24 cellular contexts compared by ENCODE assay signal in the genomic region with DNA sequence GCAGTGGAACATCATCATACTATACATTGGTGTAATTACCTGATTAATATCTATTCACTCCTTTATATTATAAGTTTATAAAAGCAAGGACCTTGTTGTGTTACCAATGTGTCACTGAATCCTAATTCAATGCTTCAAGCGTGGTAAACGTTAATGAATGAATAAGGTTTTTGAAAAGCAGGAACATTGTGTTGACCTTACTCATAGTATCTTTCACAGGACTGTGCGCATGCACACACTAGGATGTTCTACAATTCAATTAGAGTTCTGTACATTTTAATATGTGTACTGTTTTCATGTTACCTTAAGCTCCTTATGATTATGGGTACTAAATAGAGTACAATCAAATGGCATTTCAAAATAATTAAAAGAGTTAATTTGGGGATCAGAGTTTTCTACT.
DNase-seq lines count a peak whose midpoint lies in the region; ATAC-seq and TF ChIP-seq lines count a peak whose summit lies in the region.
"Had no signal": no experiment of that assay in that cellular context is flagged by ENCODE, and none has a peak within 500 bp of the region (broad histone marks: within the 10 kb centered on the region; RNA-seq: fewer than 3 reads in every experiment).

No MANE protein-coding gene starts in this region.

- BruUV-seq in mammary epithelial cell (replicated peaks; lab: Mats Ljungman, UMichigan), result no TSS peak
- BruUV-seq in MCF 10A (replicated peaks; lab: Mats Ljungman, UMichigan), result no TSS peak

- H2AFZ ChIP-seq in mammary epithelial cell (ENCODE audit: low read depth, low read length), result no peak overlapping the region
- H2AFZ ChIP-seq: GM23338 had no signal

- 94% methylated on average over 3 of the region's 3 CpGs for WGBS in mammary epithelial cell (ENCODE audit: low coverage, missing lambda C conversion rate)

- H3K9me3 ChIP-seq in mammary epithelial cell (replicated peaks; ENCODE audit: insufficient read depth, low read length), result no peaks in the 10 kb centered on the region
- H3K9me3 ChIP-seq: BE2C; BLaER1 treated with 17β-estradiol and CSF1 and Interleukin-3, amounts not matched to agents 10 nM and 100 nM had no signal

- H3K27me3 ChIP-seq in mammary epithelial cell (ENCODE audit: insufficient read depth, low read length), result no peaks in the 10 kb centered on the region
- no peaks in the 10 kb centered on the region for H3K27me3 ChIP-seq in foreskin keratinocyte
- H3K27me3 ChIP-seq: BE2C; BLaER1 treated with 17β-estradiol and CSF1 and Interleukin-3, amounts not matched to agents 10 nM and 100 nM had no signal

- H3K4me2 ChIP-seq in mammary epithelial cell (ENCODE audit: insufficient read depth, low read depth, low read length), result no peak overlapping the region
- H3K4me2 ChIP-seq: BLaER1 treated with 17β-estradiol and CSF1 and Interleukin-3, amounts not matched to agents 10 nM and 100 nM; GM23338 had no signal

- peaks cover 8% of the 10 kb centered on the region for H3K9me3 Mint-ChIP-seq in MCF 10A (ENCODE audit: unreplicated experiment)
- peaks cover under 1 to 12% of the 10 kb centered on the region in 2 donors for H3K9me3 Mint-ChIP-seq in effector memory CD8-positive, alpha-beta T cell
- H3K9me3 Mint-ChIP-seq: GM23338, H9 had no signal

- no peaks in the 10 kb centered on the region for H3K27me3 Mint-ChIP-seq in MCF 10A (ENCODE audit: insufficient read depth, unreplicated experiment)
- no peaks in the 10 kb centered on the region for H3K27me3 Mint-ChIP-seq in effector memory CD8-positive, alpha-beta T cell
- H3K27me3 Mint-ChIP-seq: CD4-positive, alpha-beta T cell; CD8-positive, alpha-beta memory T cell had no signal

- in situ Hi-C loops in mammary epithelial cell (cut with MboI; ENCODE audit: low sequenced_read_pairs in 2 of 2), result no loop called here

- no peaks in the 10 kb centered on the region for H4K20me1 ChIP-seq in mammary epithelial cell (ENCODE audit: insufficient read depth, low read length)
- H4K20me1 ChIP-seq: BLaER1 treated with 17β-estradiol and CSF1 and Interleukin-3, amounts not matched to agents 10 nM and 100 nM had no signal

- H3K4me1 Mint-ChIP-seq in MCF 10A (ENCODE audit: insufficient read depth, unreplicated experiment), result peaks cover 6% of the 10 kb centered on the region
- no peaks in the 10 kb centered on the region for H3K4me1 Mint-ChIP-seq in effector memory CD8-positive, alpha-beta T cell (ENCODE audit: low read depth in 2 of 2)
- H3K4me1 Mint-ChIP-seq: CD14-positive monocyte; CD8-positive, alpha-beta memory T cell; GM23338; H9 had no signal

- POLR2A ChIA-PET in MCF 10A (lab: Yijun Ruan, JAX), result interaction anchor here (0.7 to 1.5 kb wide), 5 partner anchors 9 to 1661 kb away, joined by 3 to 5 read pairs (median 3); no protein-coding TSS in a partner anchor

- ATAC-seq in foreskin keratinocyte (peak; percentile 12), GM19023 (IDR thresholded peaks at IDR 0.05; ENCODE audit: unreplicated experiment) (no peak), left lobe of liver (no peak), GM19035 (IDR thresholded peaks at IDR 0.05; ENCODE audit: unreplicated experiment) (no peak)
- no peak for ATAC-seq in effector memory CD8-positive, alpha-beta T cell (replicated peaks)
- ATAC-seq: GM12878, GM23338, HCT116 had no signal

- peaks cover 29% of the 10 kb centered on the region for H3K4me1 ChIP-seq in mammary epithelial cell (ENCODE audit: insufficient read depth, low read length)
- peaks cover 26% of the 10 kb centered on the region for H3K4me1 ChIP-seq in foreskin keratinocyte
- H3K4me1 ChIP-seq: BE2C; BLaER1 treated with 17β-estradiol and CSF1 and Interleukin-3, amounts not matched to agents 10 nM and 100 nM had no signal

- no peak overlapping the region for H3K27ac Mint-ChIP-seq in MCF 10A (ENCODE audit: low read depth, unreplicated experiment)
- H3K27ac Mint-ChIP-seq in effector memory CD8-positive, alpha-beta T cell, result no peak overlapping the region
- H3K27ac Mint-ChIP-seq: CD14-positive monocyte; CD4-positive, alpha-beta T cell; CD8-positive, alpha-beta memory T cell; GM23338; H9 had no signal

- H3K4me3 ChIP-seq in mammary epithelial cell (replicated peaks in 1 of 3; ENCODE audit: insufficient read depth in 1 of 3, low read depth in 2 of 3, low read length in 3 of 3), result no peak overlapping the region
- no peak overlapping the region for H3K4me3 ChIP-seq in epithelial cell of esophagus (ENCODE audit: low read length)
- H3K4me3 ChIP-seq: BLaER1 treated with 17β-estradiol and CSF1 and Interleukin-3, amounts not matched to agents 10 nM and 100 nM; GM12878; GM23338 had no signal

- H3K36me3 ChIP-seq in mammary epithelial cell (ENCODE audit: insufficient read depth, low read length), result no peaks in the 10 kb centered on the region
- H3K36me3 ChIP-seq: BE2C; BLaER1 treated with 17β-estradiol and CSF1 and Interleukin-3, amounts not matched to agents 10 nM and 100 nM had no signal

- dilution Hi-C loops in mammary epithelial cell (cut with HindIII; ENCODE audit: low sequenced_read_pairs), result no loop called here

- H3K4me3 Mint-ChIP-seq in MCF 10A (ENCODE audit: unreplicated experiment), result no peak overlapping the region
- H3K4me3 Mint-ChIP-seq in effector memory CD8-positive, alpha-beta T cell, result no peak overlapping the region
- H3K4me3 Mint-ChIP-seq: CD14-positive monocyte; CD4-positive, alpha-beta T cell; CD8-positive, alpha-beta memory T cell; GM23338; H9 had no signal

- H3K27ac ChIP-seq in mammary epithelial cell (ENCODE audit: insufficient read depth, low read depth, low read length) (peak overlapping the region; percentile 99), foreskin keratinocyte (peak overlapping the region; percentile 57)
- H3K27ac ChIP-seq: 22Rv1; BLaER1 treated with 17β-estradiol and CSF1 and Interleukin-3, amounts not matched to agents 10 nM and 100 nM had no signal

- TF ChIP-seq CTCF in mammary epithelial cell (conservative IDR thresholded peaks at IDR 0.05 in 1 of 2, IDR thresholded peaks at IDR 0.05 in 1 of 2; ENCODE audit: extremely low read depth in 1 of 2, insufficient read depth in 1 of 2, low read depth in 1 of 2, low read length in 2 of 2), result no peak
- TF ChIP-seq CTCF in MCF 10A (IDR thresholded peaks at IDR 0.05; ENCODE audit: unreplicated experiment), result no peak
- TF ChIP-seq CTCF in epithelial cell of esophagus (IDR thresholded peaks at IDR 0.05; ENCODE audit: insufficient read depth, low read depth, low read length, missing control alignments), result no peak
- TF ChIP-seq CTCF in foreskin keratinocyte (conservative IDR thresholded peaks at IDR 0.05), result no peak

- no peak overlapping the region for H3K9ac ChIP-seq in mammary epithelial cell (ENCODE audit: insufficient read depth, low read length)
- H3K9ac ChIP-seq: BLaER1 treated with 17β-estradiol and CSF1 and Interleukin-3, amounts not matched to agents 10 nM and 100 nM had no signal

- CTCF ChIA-PET in mammary epithelial cell (lab: Charles Lee; ENCODE audit: low non-redundant PET) (no interaction called here), MCF 10A (lab: Yijun Ruan, JAX) (interaction anchor here (0.5 to 0.7 kb wide), 2 partner anchors 374 to 1065 kb away, joined by 3 to 5 read pairs; no protein-coding TSS in a partner anchor)

- H3K79me2 ChIP-seq in mammary epithelial cell (ENCODE audit: insufficient read depth, low read length), result no peaks in the 10 kb centered on the region

- intact Hi-C loops in mammary epithelial cell (cut with micrococcal nuclease), result loop anchor here (2.0 kb wide), 2 partner anchors 25 to 43 kb away; no protein-coding TSS in a partner anchor
- intact Hi-C loops in MCF 10A (cut with micrococcal nuclease), result no loop called here

- peak; percentile 27 for DNase-seq in mammary epithelial cell
- DNase-seq in MCF 10A (ENCODE audit: unreplicated experiment), result no peak
- DNase-seq in epithelial cell of esophagus (ENCODE audit: low read depth), result peak; percentile 50
- peak in 1 of 2 donors; percentile 70 for DNase-seq in foreskin keratinocyte
- no peak for DNase-seq in effector memory CD8-positive, alpha-beta T cell
- no peak for DNase-seq in left lobe of liver (ENCODE audit: low spot score)
- DNase-seq: ACHN; AML-193; BE2C; CD4-positive, alpha-beta T cell; CD8-positive, alpha-beta memory T cell; DMS 273 treated with DMSO at 0.1 percent for 48 hours; DMS79; EL; GDM1; H9 had no signal

- no peaks in the 10 kb centered on the region for H3K36me3 Mint-ChIP-seq in MCF 10A (ENCODE audit: insufficient read depth, unreplicated experiment)
- H3K36me3 Mint-ChIP-seq in effector memory CD8-positive, alpha-beta T cell (ENCODE audit: insufficient read depth), result no peaks in the 10 kb centered on the region
- H3K36me3 Mint-ChIP-seq: CD14-positive monocyte; CD8-positive, alpha-beta memory T cell had no signal

Comparison
In these comparisons a context has a peak if more than half of its experiments do, and no peak if none do; other contexts are left out.
1. DNase-seq: peak in mammary epithelial cell (single experiment) and epithelial cell of esophagus (single experiment); none in MCF 10A (single experiment), effector memory CD8-positive, alpha-beta T cell (0 of 3) and left lobe of liver (single experiment).